8 cellular contexts compared by ENCODE assay signal in genomic region chr4:76212851-76213414, GRCh38. TPM values are rescaled to one million over a fixed set of nuclear protein-coding genes. Genes with fewer than 3 reads are reported as not detected.
DNase-seq lines count a peak whose midpoint lies in the region; ATAC-seq, FAIRE-seq and TF ChIP-seq lines count a peak whose summit lies in the region.

No MANE protein-coding gene starts in this region.

- H4K20me1 ChIP-seq in Loucy (ENCODE audit: insufficient read depth, low read length, poor library complexity, severe bottlenecking) (peaks cover 24% of the 10 kb centered on the region), osteoblast (ENCODE audit: insufficient read depth, low read length) (peaks cover 9% of the 10 kb centered on the region)

- peaks cover 39% of the 10 kb centered on the region for H3K4me1 Mint-ChIP-seq in activated T-helper 1 cell treated with anti-CD3 and anti-CD28 coated beads, Interleukin-12 subunit alpha, Interleukin-12 subunit beta, Interleukin-2, Interleukin-4 antibody, amounts not matched to agents 30 ng/mL and 10 ng/mL and 1 ng/mL, durations not matched to agents 14 hours and 24 hours and 36 hours (ENCODE audit: low read depth)

- peak overlapping the region; percentile 90 for H3K27ac ChIP-seq in foreskin keratinocyte
- peak overlapping the region; percentile 79 for H3K27ac ChIP-seq in osteoblast (ENCODE audit: low read depth, low read length)

- no peaks in the 10 kb centered on the region for H3K27me3 ChIP-seq in Loucy (ENCODE audit: insufficient read depth, low read length, poor library complexity, severe bottlenecking)
- no peaks in the 10 kb centered on the region for H3K27me3 ChIP-seq in foreskin keratinocyte
- H3K27me3 ChIP-seq in osteoblast (ENCODE audit: insufficient read depth, low read length): no peaks in the 10 kb centered on the region

- intact Hi-C loops in activated T-helper 1 cell treated with anti-CD3 and anti-CD28 coated beads, Interleukin-12 subunit alpha, Interleukin-12 subunit beta, Interleukin-2, Interleukin-4 antibody, amounts not matched to agents 30 ng/mL and 10 ng/mL and 1 ng/mL, durations not matched to agents 14 hours and 24 hours and 36 hours (cut with micrococcal nuclease): loop anchor here (1.0 to 5.0 kb wide), 4 partner anchors 14 to 541 kb away; partner anchors contain the start of genes G3BP2, NUP54 and SDAD1

- H3K9me2 ChIP-seq in Loucy (replicated peaks; ENCODE audit: low read depth, low read length): no peaks in the 10 kb centered on the region

- no peaks in the 10 kb centered on the region; the same call in 1 of the 2 replicates for H3F3A ChIP-seq in Loucy (ENCODE audit: low read depth)

- H3K36me3 Mint-ChIP-seq in activated T-helper 1 cell treated with anti-CD3 and anti-CD28 coated beads, Interleukin-12 subunit alpha, Interleukin-12 subunit beta, Interleukin-2, Interleukin-4 antibody, amounts not matched to agents 30 ng/mL and 10 ng/mL and 1 ng/mL, durations not matched to agents 14 hours and 24 hours and 36 hours (ENCODE audit: low read depth): peaks cover 3% of the 10 kb centered on the region

- H3K27ac Mint-ChIP-seq in activated T-helper 1 cell treated with anti-CD3 and anti-CD28 coated beads, Interleukin-12 subunit alpha, Interleukin-12 subunit beta, Interleukin-2, Interleukin-4 antibody, amounts not matched to agents 30 ng/mL and 10 ng/mL and 1 ng/mL, durations not matched to agents 14 hours and 24 hours and 36 hours: peak overlapping the region; percentile 67

- H3K9me3 Mint-ChIP-seq in activated T-helper 1 cell treated with anti-CD3 and anti-CD28 coated beads, Interleukin-12 subunit alpha, Interleukin-12 subunit beta, Interleukin-2, Interleukin-4 antibody, amounts not matched to agents 30 ng/mL and 10 ng/mL and 1 ng/mL, durations not matched to agents 14 hours and 24 hours and 36 hours: no peaks in the 10 kb centered on the region

- peak overlapping the region; percentile 78 for H3K4me3 Mint-ChIP-seq in activated T-helper 1 cell treated with anti-CD3 and anti-CD28 coated beads, Interleukin-12 subunit alpha, Interleukin-12 subunit beta, Interleukin-2, Interleukin-4 antibody, amounts not matched to agents 30 ng/mL and 10 ng/mL and 1 ng/mL, durations not matched to agents 14 hours and 24 hours and 36 hours

- H3K4me3 ChIP-seq in GM08714 (ENCODE audit: low read length): peak overlapping the region; percentile 68; the same call in 1 of the 2 replicates
- H3K4me3 ChIP-seq in Loucy (ENCODE audit: low read length, poor library complexity, severe bottlenecking): peak overlapping the region; percentile 94
- H3K4me3 ChIP-seq in osteoblast (ENCODE audit: insufficient read depth, low read length): peak overlapping the region; percentile 91

- TF ChIP-seq POLR2A in H54 (IDR thresholded peaks at IDR 0.05; ENCODE audit: low read depth, low read length): no peak

- H3K9ac ChIP-seq in Loucy (ENCODE audit: low read depth, low read length, poor library complexity, severe bottlenecking): peak overlapping the region; percentile 86

- H3K4me1 ChIP-seq in Loucy (ENCODE audit: insufficient read depth, low read length, poor library complexity, severe bottlenecking) (peaks cover 59% of the 10 kb centered on the region), foreskin keratinocyte (peaks cover 38% of the 10 kb centered on the region), osteoblast (ENCODE audit: insufficient read depth, low read length) (peaks cover 43% of the 10 kb centered on the region)

- H3K79me2 ChIP-seq in Loucy (ENCODE audit: insufficient read depth, low read length) (peaks cover 40% of the 10 kb centered on the region), osteoblast (ENCODE audit: insufficient read depth, low read length) (peaks cover 55% of the 10 kb centered on the region)

- H3K9me3 ChIP-seq in Loucy (ENCODE audit: insufficient read depth, low read depth, low read length): no peaks in the 10 kb centered on the region
- no peaks in the 10 kb centered on the region for H3K9me3 ChIP-seq in osteoblast (ENCODE audit: low read depth, low read length)

- peak; percentile 25 for DNase-seq in activated T-helper 1 cell treated with anti-CD3 and anti-CD28 coated beads, Interleukin-12 subunit alpha, Interleukin-12 subunit beta, Interleukin-2, Interleukin-4 antibody, amounts not matched to agents 30 ng/mL and 10 ng/mL and 1 ng/mL, durations not matched to agents 14 hours and 24 hours and 36 hours (ENCODE audit: low spot score)
- DNase-seq in foreskin keratinocyte (peak in 1 of 2 donors; percentile 56), osteoblast (ENCODE audit: insufficient read length, low spot score, missing footprints) (no peak), H54 (ENCODE audit: insufficient read length, low spot score) (no peak), RCC 7860 (ENCODE audit: low spot score) (no peak)

- TF ChIP-seq CTCF in Loucy (conservative IDR thresholded peaks at IDR 0.05; ENCODE audit: low read length) (no peak), foreskin keratinocyte (conservative IDR thresholded peaks at IDR 0.05) (no peak), osteoblast (IDR thresholded peaks at IDR 0.05; ENCODE audit: extremely low read depth, low read depth, low read length) (no peak)

- H3K4me2 ChIP-seq in Loucy (ENCODE audit: low read depth, low read length, poor library complexity, severe bottlenecking): peak overlapping the region; percentile 96
- peak overlapping the region; percentile 93 for H3K4me2 ChIP-seq in osteoblast (ENCODE audit: insufficient read depth, low read length)

- H2AFZ ChIP-seq in Loucy (ENCODE audit: low read length) (peak overlapping the region; percentile 98), osteoblast (ENCODE audit: low read length) (peak overlapping the region; percentile 84)

- ATAC-seq in foreskin keratinocyte: peak; percentile 21
- no peak for ATAC-seq in GM18517 (IDR thresholded peaks at IDR 0.05; ENCODE audit: unreplicated experiment)

- H3K36me3 ChIP-seq in Loucy (ENCODE audit: insufficient read depth, low read length) (no peaks in the 10 kb centered on the region), osteoblast (ENCODE audit: insufficient read depth, low read length) (no peaks in the 10 kb centered on the region)

- FAIRE-seq in H54 (lab: Jason Lieb, UNC) (no peak), RCC 7860 (lab: Jason Lieb, UNC) (no peak)

- H3K27me3 Mint-ChIP-seq in activated T-helper 1 cell treated with anti-CD3 and anti-CD28 coated beads, Interleukin-12 subunit alpha, Interleukin-12 subunit beta, Interleukin-2, Interleukin-4 antibody, amounts not matched to agents 30 ng/mL and 10 ng/mL and 1 ng/mL, durations not matched to agents 14 hours and 24 hours and 36 hours (ENCODE audit: insufficient read depth): peaks cover 28% of the 10 kb centered on the region

RNA-seq across cellular contexts. Expression of gene SCARB2, which starts 0.7 kb away (rescaled TPM):
- 1.3 and 1.4 TPM in 2 replicates for total RNA-seq in activated T-helper 1 cell treated with anti-CD3 and anti-CD28 coated beads, Interleukin-12 subunit alpha, Interleukin-12 subunit beta, Interleukin-2, Interleukin-4 antibody, amounts not matched to agents 30 ng/mL and 10 ng/mL and 1 ng/mL, durations not matched to agents 14 hours and 24 hours and 36 hours
- 57.5 and 70.4 TPM in 2 replicates for total RNA-seq in foreskin keratinocyte
- polyA plus RNA-seq in foreskin keratinocyte: 31.0 and 35.6 TPM in 2 replicates
- 200 and 216 TPM in 2 replicates for total RNA-seq in osteoblast

RNA-seq across cellular contexts. Expression of gene FAM47E, which starts 38.6 kb away (rescaled TPM):
- total RNA-seq in activated T-helper 1 cell treated with anti-CD3 and anti-CD28 coated beads, Interleukin-12 subunit alpha, Interleukin-12 subunit beta, Interleukin-2, Interleukin-4 antibody, amounts not matched to agents 30 ng/mL and 10 ng/mL and 1 ng/mL, durations not matched to agents 14 hours and 24 hours and 36 hours: not detected in 2 replicates
- total RNA-seq in foreskin keratinocyte: not detected in 2 replicates
- polyA plus RNA-seq in foreskin keratinocyte: 0.07 TPM in 1 of 2 replicates, not detected in the other
- total RNA-seq in osteoblast: under 0.01 and 0.36 TPM in 2 replicates

Comparison
In these comparisons a context has a peak if more than half of its experiments do, and no peak if none do; other contexts are left out.
1. RNA of gene SCARB2, which starts 0.7 kb away (total RNA-seq): 200 to 216 TPM in osteoblast and 57.5 to 70.4 TPM in foreskin keratinocyte; 1.3 to 1.4 TPM in activated T-helper 1 cell treated with anti-CD3 and anti-CD28 coated beads, Interleukin-12 subunit alpha, Interleukin-12 subunit beta, Interleukin-2, Interleukin-4 antibody, amounts not matched to agents 30 ng/mL and 10 ng/mL and 1 ng/mL, durations not matched to agents 14 hours and 24 hours and 36 hours; every median in the first group is over 10 times any median in the second.
2. Peak in every context shown above with its lines, with median percentiles within 50 percentile points of each other: H3K4me3 ChIP-seq.